ENCODE assay signal across 11 cellular contexts in the genomic region with DNA sequence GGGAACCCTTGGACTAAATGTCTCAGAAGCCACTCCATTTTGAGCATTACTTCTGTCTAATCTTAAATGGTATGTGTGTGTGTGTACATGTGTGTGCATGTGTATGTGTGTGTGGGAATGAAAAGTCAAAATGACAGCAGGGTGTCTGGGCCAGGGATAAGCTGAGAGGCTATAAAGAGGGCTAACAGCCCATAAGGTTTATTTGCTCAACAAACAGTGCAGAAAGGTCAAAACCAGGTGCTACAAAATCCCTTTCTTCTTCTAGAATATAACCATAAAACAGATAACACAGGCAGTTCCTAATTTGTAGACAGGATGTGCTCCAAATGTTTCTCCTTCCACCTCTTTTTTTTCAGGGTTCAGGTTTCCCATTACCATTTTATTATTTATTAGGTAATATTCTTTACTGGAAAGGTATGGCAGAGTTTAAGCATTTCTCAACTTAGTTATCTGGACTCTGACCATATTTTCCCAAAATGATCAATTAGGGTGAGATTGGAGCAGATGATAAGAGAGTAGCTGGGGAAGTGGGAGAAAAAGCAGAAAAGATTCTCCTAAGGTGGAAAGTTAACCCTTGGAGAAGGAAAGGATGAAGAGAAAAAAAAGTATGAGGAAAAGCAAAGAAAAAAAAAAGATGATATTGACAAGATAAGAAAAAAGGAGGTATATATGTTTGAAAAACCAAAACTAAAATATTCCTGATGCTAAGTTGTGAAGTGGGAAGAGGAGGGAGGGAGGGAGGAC. TPM values are rescaled to one million over a fixed set of nuclear protein-coding genes. Genes with fewer than 3 reads are reported as not detected.
DNase-seq lines count a peak whose midpoint lies in the region; TF ChIP-seq lines count a peak whose summit lies in the region.
"Had no signal": no experiment of that assay in that cellular context is flagged by ENCODE, and none has a peak within 500 bp of the region (broad histone marks: within the 10 kb centered on the region; RNA-seq: fewer than 3 reads in every experiment).

No MANE protein-coding gene starts in this region.

- peak overlapping the region in 12 of 21 experiments; percentile 13 to 74 (median 46) for H3K27ac ChIP-seq in skin epidermis

- peak overlapping the region; percentile 21 for H3K27ac Mint-ChIP-seq in T-helper 2 cell treated with Interferon-gamma antibody and Interleukin-4, amounts not matched to agents 5 μg/mL and 100 μg/mL, for 36 hours
- H3K27ac Mint-ChIP-seq in endothelial cell (ENCODE audit: unreplicated experiment), result peak overlapping the region; percentile 83

- H3K4me1 Mint-ChIP-seq in T-helper 2 cell treated with Interferon-gamma antibody and Interleukin-4, amounts not matched to agents 5 μg/mL and 100 μg/mL, for 36 hours (ENCODE audit: low read depth), result peaks cover 25% of the 10 kb centered on the region
- peaks cover 43% of the 10 kb centered on the region for H3K4me1 Mint-ChIP-seq in endothelial cell (ENCODE audit: unreplicated experiment)

- H3K9me3 Mint-ChIP-seq in T-helper 2 cell treated with Interferon-gamma antibody and Interleukin-4, amounts not matched to agents 5 μg/mL and 100 μg/mL, for 36 hours, result no peaks in the 10 kb centered on the region
- no peaks in the 10 kb centered on the region for H3K9me3 Mint-ChIP-seq in endothelial cell (ENCODE audit: unreplicated experiment)

- H3K27me3 Mint-ChIP-seq in T-helper 2 cell treated with Interferon-gamma antibody and Interleukin-4, amounts not matched to agents 5 μg/mL and 100 μg/mL, for 36 hours (ENCODE audit: low read depth), result no peaks in the 10 kb centered on the region
- H3K27me3 Mint-ChIP-seq in endothelial cell (ENCODE audit: unreplicated experiment), result peaks cover 2% of the 10 kb centered on the region

- TF ChIP-seq CTCF in endothelial cell (IDR thresholded peaks at IDR 0.05; ENCODE audit: unreplicated experiment), result no peak

- DNase-seq in T-helper 2 cell treated with Interferon-gamma antibody and Interleukin-4, amounts not matched to agents 5 μg/mL and 100 μg/mL, for 36 hours (ENCODE audit: low spot score), result no peak
- no peak for DNase-seq in T-helper 2 cell
- peak; percentile 65 for DNase-seq in NCI-H146 (lab: John Stamatoyannopoulos, UW)
- DNase-seq in endothelial cell (ENCODE audit: low spot score), result no peak
- DNase-seq in cerebellum (ENCODE audit: low spot score), result no peak
- DNase-seq in NCI-H187 treated with DMSO at 0.1 percent for 48 hours (lab: John Stamatoyannopoulos, UW), result no peak
- no peak for DNase-seq in SKM-1 (lab: John Stamatoyannopoulos, UW; ENCODE audit: unreplicated experiment)
- DNase-seq: activated CD4-positive, alpha-beta T cell treated with anti-CD3 and anti-CD28 coated beads, Interleukin-2, amount 50 U/mL, for 48 hours; central memory CD4-positive, alpha-beta T cell; stimulated activated CD4-positive, alpha-beta T cell treated with anti-CD3 and anti-CD28 coated beads, Interleukin-4, amount 100 ng/mL, for 4 hours had no signal

- H3K4me3 ChIP-seq in skin epidermis, result no peak overlapping the region

- peaks cover 31% of the 10 kb centered on the region for H3K36me3 Mint-ChIP-seq in T-helper 2 cell treated with Interferon-gamma antibody and Interleukin-4, amounts not matched to agents 5 μg/mL and 100 μg/mL, for 36 hours (ENCODE audit: low read depth)
- H3K36me3 Mint-ChIP-seq in endothelial cell (ENCODE audit: low read depth, unreplicated experiment), result peaks cover 52% of the 10 kb centered on the region

- H3K4me3 Mint-ChIP-seq in T-helper 2 cell treated with Interferon-gamma antibody and Interleukin-4, amounts not matched to agents 5 μg/mL and 100 μg/mL, for 36 hours, result no peak overlapping the region
- peak overlapping the region; percentile 58 for H3K4me3 Mint-ChIP-seq in endothelial cell (ENCODE audit: unreplicated experiment)

RNA-seq across cellular contexts. Expression of a gene that starts 35.5 kb away (rescaled TPM):
- total RNA-seq in endothelial cell (ENCODE audit: unreplicated experiment), result 86.7 TPM
- total RNA-seq in cerebellum, result 2.8 TPM

RNA-seq across cellular contexts. Expression of a gene that starts 55.2 kb away (rescaled TPM):
- 23.7 TPM for total RNA-seq in endothelial cell (ENCODE audit: unreplicated experiment)
- total RNA-seq in cerebellum, result 25.7 TPM

Comparison
In these comparisons a context has a peak if more than half of its experiments do, and no peak if none do; other contexts are left out.
1. RNA of a gene that starts 35.5 kb away (total RNA-seq): 86.7 TPM in endothelial cell (single experiment); 2.8 TPM in cerebellum (single experiment); every median in the first group is over 10 times any median in the second.